In genomic region chr1:69967245-69967766, GRCh38 we compare ENCODE assay signal across 21 cellular contexts.
DNase-seq lines count a peak whose midpoint lies in the region; ATAC-seq and TF ChIP-seq lines count a peak whose summit lies in the region.
"Had no signal": no experiment of that assay in that cellular context is flagged by ENCODE, and none has a peak within 500 bp of the region (broad histone marks: within the 10 kb centered on the region; RNA-seq: fewer than 3 reads in every experiment).

No MANE protein-coding gene starts in this region.

- H3K27ac Mint-ChIP-seq in HFFc6 (no peak overlapping the region), T-helper 17 cell (no peak overlapping the region)
- H3K27ac Mint-ChIP-seq: activated CD4-positive, alpha-beta T cell treated with anti-CD3 and anti-CD28 coated beads for 36 hours; activated T-helper 2 cell treated with anti-CD3 and anti-CD28 coated beads, Interferon-gamma antibody, Interleukin-2, Interleukin-4, amounts not matched to agents 10 μg/mL and 5 μg/mL and 100 μg/mL, durations not matched to agents 14 hours and 24 hours and 36 hours; CD8-positive, alpha-beta memory T cell; naive thymus-derived CD8-positive, alpha-beta T cell; stimulated activated naive B cell treated with anti-CD40 and anti-IgM and Interleukin-4, amounts not matched to agents 10 μg/mL and 1 μg/mL and 100 μg/mL, for 72 hours had no signal

- no peaks in the 10 kb centered on the region for H3K9me3 ChIP-seq in T-helper 17 cell (ENCODE audit: control insufficient read depth, low read length, poor library complexity, severe bottlenecking)
- H3K9me3 ChIP-seq: thoracic aorta had no signal

- peak; percentile 14 for DNase-seq in ELF-1 (ENCODE audit: low read depth, low spot score)
- peak; percentile 24 for DNase-seq in HFFc6
- peak; percentile 80 for DNase-seq in NCI-H2171 treated with DMSO at 0.1 percent for 48 hours (lab: John Stamatoyannopoulos, UW)
- peak; percentile 10 for DNase-seq in fibroblast of the aortic adventitia (ENCODE audit: low read depth)
- DNase-seq in T-helper 17 cell, result no peak
- DNase-seq in dedifferentiated amniotic fluid mesenchymal stem cell (ENCODE audit: extremely low spot score), result no peak
- no peak for DNase-seq in DMS79 treated with DMSO at 0.1 percent for 48 hours (lab: John Stamatoyannopoulos, UW)
- DNase-seq: activated CD4-positive, alpha-beta T cell treated with anti-CD3 and anti-CD28 coated beads for 36 hours; CD8-positive, alpha-beta memory T cell; naive thymus-derived CD8-positive, alpha-beta T cell; NCI-H1105; NCI-H774; ovary; stimulated activated naive B cell treated with anti-CD40 and anti-IgM and Interleukin-4, amounts not matched to agents 10 μg/mL and 1 μg/mL and 100 μg/mL, for 72 hours had no signal

- peaks cover 24% of the 10 kb centered on the region for H3K9me3 Mint-ChIP-seq in HFFc6

- no peak overlapping the region for H3K4me3 Mint-ChIP-seq in HFFc6
- H3K4me3 Mint-ChIP-seq in T-helper 17 cell, result no peak overlapping the region
- H3K4me3 Mint-ChIP-seq: activated CD4-positive, alpha-beta T cell treated with anti-CD3 and anti-CD28 coated beads for 36 hours; CD8-positive, alpha-beta memory T cell; naive thymus-derived CD8-positive, alpha-beta T cell; stimulated activated naive B cell treated with anti-CD40 and anti-IgM and Interleukin-4, amounts not matched to agents 10 μg/mL and 1 μg/mL and 100 μg/mL, for 72 hours had no signal

- H3K27me3 Mint-ChIP-seq in HFFc6 (ENCODE audit: insufficient read depth), result no peaks in the 10 kb centered on the region; the same call in 1 of the 2 replicates
- H3K27me3 Mint-ChIP-seq in T-helper 17 cell, result no peaks in the 10 kb centered on the region
- H3K27me3 Mint-ChIP-seq: activated CD4-positive, alpha-beta T cell treated with anti-CD3 and anti-CD28 coated beads for 36 hours; CD8-positive, alpha-beta memory T cell; naive thymus-derived CD8-positive, alpha-beta T cell; stimulated activated naive B cell treated with anti-CD40 and anti-IgM and Interleukin-4, amounts not matched to agents 10 μg/mL and 1 μg/mL and 100 μg/mL, for 72 hours had no signal

- H3K4me1 Mint-ChIP-seq in HFFc6 (ENCODE audit: low read depth), result peaks cover 7% of the 10 kb centered on the region; the same call in 1 of the 2 replicates
- H3K4me1 Mint-ChIP-seq in T-helper 17 cell, result no peaks in the 10 kb centered on the region
- H3K4me1 Mint-ChIP-seq: activated CD4-positive, alpha-beta T cell treated with anti-CD3 and anti-CD28 coated beads for 36 hours; CD8-positive, alpha-beta memory T cell; stimulated activated naive B cell treated with anti-CD40 and anti-IgM and Interleukin-4, amounts not matched to agents 10 μg/mL and 1 μg/mL and 100 μg/mL, for 72 hours had no signal

- H3K4me3 ChIP-seq in fibroblast of the aortic adventitia (ENCODE audit: low read depth, low read length), result no peak overlapping the region
- H3K4me3 ChIP-seq: coronary artery, hepatocyte, lung, ovary, thoracic aorta had no signal

- H3K36me3 Mint-ChIP-seq in HFFc6 (ENCODE audit: low read depth), result peaks cover 3% of the 10 kb centered on the region; the same call in 1 of the 2 replicates
- H3K36me3 Mint-ChIP-seq in T-helper 17 cell (ENCODE audit: low read depth), result no peaks in the 10 kb centered on the region
- H3K36me3 Mint-ChIP-seq: CD8-positive, alpha-beta memory T cell; naive thymus-derived CD8-positive, alpha-beta T cell; stimulated activated naive B cell treated with anti-CD40 and anti-IgM and Interleukin-4, amounts not matched to agents 10 μg/mL and 1 μg/mL and 100 μg/mL, for 72 hours had no signal

- TF ChIP-seq CTCF in HFFc6 (IDR thresholded peaks at IDR 0.05) (no peak), fibroblast of the aortic adventitia (IDR thresholded peaks at IDR 0.05; ENCODE audit: insufficient read depth, low read length) (no peak)

- ATAC-seq in T-helper 17 cell (no peak), HG02870 (IDR thresholded peaks at IDR 0.05; ENCODE audit: unreplicated experiment) (no peak)
- ATAC-seq: activated CD4-positive, alpha-beta T cell treated with anti-CD3 and anti-CD28 coated beads for 36 hours; naive thymus-derived CD8-positive, alpha-beta T cell; sciatic nerve; stimulated activated naive B cell treated with anti-CD40 and anti-IgM and Interleukin-4, amounts not matched to agents 10 μg/mL and 1 μg/mL and 100 μg/mL, for 72 hours had no signal

Comparison
In these comparisons a context has a peak if more than half of its experiments do, and no peak if none do; other contexts are left out.
1. DNase-seq: peak in ELF-1 (single experiment), HFFc6 (single experiment), NCI-H2171 treated with DMSO at 0.1 percent for 48 hours (single experiment) and fibroblast of the aortic adventitia (single experiment); none in T-helper 17 cell (0 of 3), dedifferentiated amniotic fluid mesenchymal stem cell (single experiment) and DMS79 treated with DMSO at 0.1 percent for 48 hours (single experiment).